In the genomic region with DNA sequence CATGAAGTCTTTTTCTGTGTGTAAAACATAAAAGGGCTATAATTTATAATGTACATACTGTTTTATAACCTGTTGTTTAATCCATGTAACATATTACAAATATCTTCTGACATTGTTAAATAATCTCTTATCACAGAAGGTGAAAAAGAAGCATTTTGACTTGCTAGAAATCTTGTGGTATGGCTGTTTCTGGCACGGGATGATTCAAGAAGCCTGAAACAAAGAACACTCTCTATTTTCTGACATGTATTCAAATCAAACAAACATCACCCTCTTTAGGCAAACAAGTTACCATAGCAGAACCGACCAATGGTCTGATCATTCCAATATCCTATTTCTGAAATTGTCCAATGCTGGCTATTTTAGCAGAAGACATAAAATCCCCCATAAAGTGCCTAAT, we compare ENCODE assay signal across 22 cellular contexts.
"Had no signal": no experiment of that assay in that cellular context is flagged by ENCODE, and none has a peak within 500 bp of the region (broad histone marks: within the 10 kb centered on the region; RNA-seq: fewer than 3 reads in every experiment).

No MANE protein-coding gene starts in this region.

- H3K4me1 Mint-ChIP-seq: activated CD4-positive, alpha-beta memory T cell treated with anti-CD3 and anti-CD28 coated beads, Interleukin-2, amount 10 ng/mL, durations not matched to agents 7 days and 5 days; activated CD4-positive, alpha-beta T cell treated with anti-CD3 and anti-CD28 coated beads for 36 hours; activated naive CD8-positive, alpha-beta T cell treated with anti-CD3 and anti-CD28 coated beads for 36 hours; activated T-helper 17 cell treated with anti-CD3 and anti-CD28 coated beads, Interleukin-2, amount 50 U/mL, for 72 hours; T-cell had no signal

- H3K36me3 Mint-ChIP-seq: activated naive CD8-positive, alpha-beta T cell treated with anti-CD3 and anti-CD28 coated beads for 36 hours; T-cell had no signal

- H3K4me3 Mint-ChIP-seq: activated CD4-positive, alpha-beta memory T cell treated with anti-CD3 and anti-CD28 coated beads, Interleukin-2, amount 10 ng/mL, durations not matched to agents 7 days and 5 days; activated CD4-positive, alpha-beta T cell treated with anti-CD3 and anti-CD28 coated beads for 36 hours; activated naive CD4-positive, alpha-beta T cell treated with anti-CD3 and anti-CD28 coated beads for 36 hours; activated naive CD8-positive, alpha-beta T cell treated with anti-CD3 and anti-CD28 coated beads for 36 hours; activated T-helper 17 cell treated with anti-CD3 and anti-CD28 coated beads, Interleukin-2, amount 50 U/mL, for 72 hours; T-cell had no signal

- H3K27ac Mint-ChIP-seq: activated CD4-positive, alpha-beta memory T cell treated with anti-CD3 and anti-CD28 coated beads, Interleukin-2, amount 10 ng/mL, durations not matched to agents 7 days and 5 days; activated CD4-positive, alpha-beta T cell treated with anti-CD3 and anti-CD28 coated beads for 36 hours; activated naive CD4-positive, alpha-beta T cell treated with anti-CD3 and anti-CD28 coated beads for 36 hours; activated naive CD8-positive, alpha-beta T cell treated with anti-CD3 and anti-CD28 coated beads for 36 hours; activated T-helper 17 cell treated with anti-CD3 and anti-CD28 coated beads, Interleukin-2, amount 50 U/mL, for 72 hours; T-cell had no signal

- H3K9me3 Mint-ChIP-seq: activated CD4-positive, alpha-beta memory T cell treated with anti-CD3 and anti-CD28 coated beads, Interleukin-2, amount 10 ng/mL, durations not matched to agents 7 days and 5 days; activated naive CD4-positive, alpha-beta T cell treated with anti-CD3 and anti-CD28 coated beads for 36 hours; activated naive CD8-positive, alpha-beta T cell treated with anti-CD3 and anti-CD28 coated beads for 36 hours; activated T-helper 17 cell treated with anti-CD3 and anti-CD28 coated beads, Interleukin-2, amount 50 U/mL, for 72 hours had no signal

- DNase-seq: activated CD4-positive, alpha-beta memory T cell treated with anti-CD3 and anti-CD28 coated beads, Interleukin-2, amount 10 ng/mL, durations not matched to agents 7 days and 5 days; activated CD4-positive, alpha-beta T cell treated with anti-CD3 and anti-CD28 coated beads for 36 hours; activated CD4-positive, alpha-beta T cell treated with anti-CD3 and anti-CD28 coated beads, Interleukin-2, amount 50 U/mL, for 1 hour; activated gamma-delta T cell; activated naive CD4-positive, alpha-beta T cell treated with anti-CD3 and anti-CD28 coated beads for 36 hours; activated naive CD8-positive, alpha-beta T cell treated with anti-CD3 and anti-CD28 coated beads for 36 hours; activated T-cell treated with anti-CD3 and anti-CD28 coated beads for 4 hours; activated T-cell treated with anti-CD3 and anti-CD28 coated beads, Interleukin-2, amount 50 U/mL, for 48 hours; MG63; MV-4-11; NCI-H1092 treated with DMSO at 0.1 percent for 48 hours; NCI-H1436; NCI-H187; NCI-H2081; NCI-H446; NCI-H524; PC-9; SHP77 treated with DMSO at 0.1 percent for 48 hours; T-cell; T-helper 2 cell; T1000 had no signal

- H3K27ac ChIP-seq: PC-9 had no signal

- H3K27me3 Mint-ChIP-seq: activated CD4-positive, alpha-beta memory T cell treated with anti-CD3 and anti-CD28 coated beads, Interleukin-2, amount 10 ng/mL, durations not matched to agents 7 days and 5 days; activated naive CD8-positive, alpha-beta T cell treated with anti-CD3 and anti-CD28 coated beads for 36 hours had no signal
